Comparison of ENCODE assay signal across 1 cellular context in genomic region chr20:49979030-49979832, GRCh38.
TF ChIP-seq lines count a peak whose summit lies in the region.

No MANE protein-coding gene starts in this region.

TF ChIP-seq in HepG2, 621 proteins besides CTCF, POLR2A, EP300 and RAD21 (continued from another document and continues in another):
- TF ChIP-seq ZNF710 (CRISPR knock-in tag; IDR thresholded peaks at IDR 0.05; ENCODE audit: borderline replicate concordance) (peak; percentile 93), ARHGAP35 (CRISPR knock-in tag; IDR thresholded peaks at IDR 0.05; ENCODE audit: borderline replicate concordance) (peak; percentile 91; the same call in 1 of the 2 replicates), ZNF674 (CRISPR knock-in tag; IDR thresholded peaks at IDR 0.05; ENCODE audit: low read depth) (no peak), PATZ1 (CRISPR knock-in tag; IDR thresholded peaks at IDR 0.05) (peak; percentile 99), RARA (CRISPR knock-in tag; IDR thresholded peaks at IDR 0.05) (peak; percentile 48), ZNF563 (CRISPR knock-in tag; IDR thresholded peaks at IDR 0.05) (peak; percentile 76; the same call in 1 of the 2 replicates), ZC3H13 (CRISPR knock-in tag; IDR thresholded peaks at IDR 0.05) (peak; percentile 70), FUBP1 (CRISPR knock-in tag; IDR thresholded peaks at IDR 0.05; ENCODE audit: borderline replicate concordance) (no peak), HNRNPK (IDR thresholded peaks at IDR 0.05; ENCODE audit: low read depth, low read length, poor library complexity, severe bottlenecking) (peak; percentile 77), KDM1A (CRISPR knock-in tag; IDR thresholded peaks at IDR 0.05) (peak; percentile 43; the same call in 1 of the 2 replicates), CHD4 (IDR thresholded peaks at IDR 0.05; ENCODE audit: borderline replicate concordance, low read length) (peak; percentile 51; the same call in 1 of the 2 replicates), USF2 (IDR thresholded peaks at IDR 0.05; ENCODE audit: low read depth, low read length) (no peak), USF2 (CRISPR knock-in tag; IDR thresholded peaks at IDR 0.05; ENCODE audit: borderline replicate concordance) (peak; percentile 55), ZNF629 (CRISPR knock-in tag; conservative IDR thresholded peaks at IDR 0.05) (peak; percentile 39; the same call in 1 of the 2 replicates), ZNF567 (CRISPR knock-in tag; IDR thresholded peaks at IDR 0.05; ENCODE audit: borderline replicate concordance) (peak; percentile 64; the same call in 1 of the 2 replicates), THAP8 (CRISPR knock-in tag; IDR thresholded peaks at IDR 0.05; ENCODE audit: borderline replicate concordance) (peak; percentile 67; the same call in 1 of the 2 replicates), ATF7-NPFF (CRISPR knock-in tag; IDR thresholded peaks at IDR 0.05; ENCODE audit: low read depth) (peak; percentile 92), TMF1 (CRISPR knock-in tag; IDR thresholded peaks at IDR 0.05; ENCODE audit: low read depth) (0 out of 2 replicates have a peak, but pooled peaks have one; percentile 71), ZNF441 (CRISPR knock-in tag; IDR thresholded peaks at IDR 0.05; ENCODE audit: borderline replicate concordance) (peak; percentile 79), MED1 (CRISPR knock-in tag; IDR thresholded peaks at IDR 0.05) (peak; percentile 74), MLXIP (CRISPR knock-in tag; IDR thresholded peaks at IDR 0.05; ENCODE audit: borderline replicate concordance) (0 out of 2 replicates have a peak, but pooled peaks have one; percentile 43), ZNF768 (CRISPR knock-in tag; IDR thresholded peaks at IDR 0.05) (peak; percentile 85), MATR3 (CRISPR knock-in tag; IDR thresholded peaks at IDR 0.05) (0 out of 2 replicates have a peak, but pooled peaks have one; percentile 29), HMG20B (CRISPR knock-in tag; conservative IDR thresholded peaks at IDR 0.05) (peak; percentile 37; the same call in 1 of the 2 replicates), SALL2 (CRISPR knock-in tag; IDR thresholded peaks at IDR 0.05) (peak; percentile 99), ZNF772 (CRISPR knock-in tag; IDR thresholded peaks at IDR 0.05) (peak; percentile 44; the same call in 1 of the 2 replicates), MAFF (IDR thresholded peaks at IDR 0.05; ENCODE audit: low read depth, low read length) (no peak), ATRX (CRISPR knock-in tag; IDR thresholded peaks at IDR 0.05; ENCODE audit: borderline replicate concordance) (no peak), TIGD3 (CRISPR knock-in tag; IDR thresholded peaks at IDR 0.05; ENCODE audit: borderline replicate concordance) (peak; percentile 81; the same call in 1 of the 2 replicates), CENPX (CRISPR knock-in tag; IDR thresholded peaks at IDR 0.05) (no peak), POGK (CRISPR knock-in tag; conservative IDR thresholded peaks at IDR 0.05) (peak; percentile 91), CHD2 (IDR thresholded peaks at IDR 0.05; ENCODE audit: low read depth, low read length) (0 out of 2 replicates have a peak, but pooled peaks have one; percentile 28), MAFK (conservative IDR thresholded peaks at IDR 0.05 in 1 of 2, IDR thresholded peaks at IDR 0.05 in 1 of 2; ENCODE audit: low read length in 2 of 2) (no peak), ATF3 (CRISPR knock-in tag; IDR thresholded peaks at IDR 0.05) (peak; percentile 58), PHB2 (IDR thresholded peaks at IDR 0.05; ENCODE audit: partially characterized antibody) (no peak), MAZ (IDR thresholded peaks at IDR 0.05; ENCODE audit: borderline replicate concordance, low read depth, low read length) (peak; percentile 86), MAZ (CRISPR knock-in tag; IDR thresholded peaks at IDR 0.05; ENCODE audit: low read depth) (peak; percentile 95), NCOR1 (IDR thresholded peaks at IDR 0.05; ENCODE audit: borderline replicate concordance, low read length) (no peak)
